In the genomic region with DNA sequence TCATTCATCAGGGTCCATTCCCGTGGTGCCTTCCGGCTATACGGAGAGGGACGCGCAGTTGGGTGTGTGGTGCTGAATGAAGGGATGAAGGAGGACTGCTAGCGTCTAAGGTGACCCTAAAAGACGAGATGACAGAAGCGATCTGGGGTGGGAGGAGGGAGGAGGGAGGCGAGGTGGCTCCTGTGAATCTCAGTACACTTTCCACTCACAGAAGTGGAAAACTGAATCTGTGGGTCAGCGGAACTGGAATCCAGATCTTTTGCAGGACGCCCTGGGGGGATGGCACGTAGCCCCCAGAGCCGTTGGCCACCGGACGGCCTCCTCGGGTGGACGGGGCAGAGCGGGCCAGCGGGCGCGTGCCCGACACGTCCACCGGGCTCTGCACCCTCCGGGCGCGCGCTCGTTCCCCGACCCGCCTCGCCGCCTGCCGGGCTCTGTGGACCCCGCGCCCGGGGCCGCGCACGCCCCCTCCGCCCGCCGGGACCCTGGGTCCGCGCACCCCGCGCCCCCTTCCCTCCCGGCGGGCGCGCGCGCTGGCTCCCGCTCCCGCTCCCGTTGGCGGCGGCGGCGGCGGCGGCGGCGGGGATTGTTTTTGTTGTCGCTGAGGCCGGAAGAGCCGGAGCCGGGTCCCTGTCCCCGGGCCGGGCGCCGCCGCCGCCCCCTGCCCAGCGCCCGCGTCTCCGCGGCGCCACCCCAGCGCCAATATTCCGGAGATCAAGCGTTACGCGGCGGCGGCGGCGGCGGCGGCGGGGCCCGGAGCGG, we compare ENCODE assay signal across 8 cellular contexts. TPM values are rescaled to one million over a fixed set of nuclear protein-coding genes. Genes with fewer than 3 reads are reported as not detected.
DNase-seq lines count a peak whose midpoint lies in the region; ATAC-seq and TF ChIP-seq lines count a peak whose summit lies in the region.

A gene (plus strand): TSS at position 403 of the 762 bp plus-strand sequence. CDS start 401 bp downstream, outside the sequence.

- DNase-seq in AG20443 (ENCODE audit: low spot score) (peak; percentile 88), NCI-H345 (lab: John Stamatoyannopoulos, UW) (peak; percentile 59), esophagus squamous epithelium (lab: John Stamatoyannopoulos, UW) (no peak), midbrain (lab: John Stamatoyannopoulos, UW) (peak; percentile 63)
- DNase-seq in activated T-cell treated with anti-CD3 and anti-CD28 coated beads, Interleukin-2, amount 50 U/mL, for 72 hours, result peak; percentile 40 to 63

- H3K27ac ChIP-seq in esophagus squamous epithelium, result peak within 1 kb of the TSS; percentile 89 to 95 (median 91)

- ATAC-seq in GM21381 (IDR thresholded peaks at IDR 0.05; ENCODE audit: unreplicated experiment) (peak; percentile 52), HG03521 (IDR thresholded peaks at IDR 0.05; ENCODE audit: unreplicated experiment) (no peak)
- peak; percentile 69 to 71 for ATAC-seq in activated T-cell treated with anti-CD3 and anti-CD28 coated beads, Interleukin-2, amount 50 U/mL, for 72 hours (replicated peaks in 1 of 2)

- no peaks in the 10 kb centered on the region for H3K36me3 ChIP-seq in esophagus squamous epithelium

- H3K27me3 ChIP-seq in esophagus squamous epithelium, result no peaks in the 10 kb centered on the region

- H3K9me3 ChIP-seq in esophagus squamous epithelium, result no peaks in the 10 kb centered on the region

- H3K4me1 Mint-ChIP-seq in activated T-cell treated with anti-CD3 and anti-CD28 coated beads, Interleukin-2, amount 50 U/mL, for 72 hours (ENCODE audit: low read depth), result peaks cover 24% of the 10 kb centered on the region
- peaks cover 28% of the 10 kb centered on the region for H3K4me1 Mint-ChIP-seq in stimulated activated naive CD8-positive, alpha-beta T cell treated with anti-CD3 and anti-CD28 coated beads, Interleukin-15, Interleukin-2, amounts not matched to agents 100 ng/mL and 50 ng/mL, for 24 hours (ENCODE audit: low read depth)

- no peaks in the 10 kb centered on the region for H3K27me3 Mint-ChIP-seq in activated T-cell treated with anti-CD3 and anti-CD28 coated beads, Interleukin-2, amount 50 U/mL, for 72 hours (ENCODE audit: low read depth)
- no peaks in the 10 kb centered on the region for H3K27me3 Mint-ChIP-seq in stimulated activated naive CD8-positive, alpha-beta T cell treated with anti-CD3 and anti-CD28 coated beads, Interleukin-15, Interleukin-2, amounts not matched to agents 100 ng/mL and 50 ng/mL, for 24 hours

- peak within 1 kb of the TSS; percentile 87 to 91 for H3K4me3 Mint-ChIP-seq in activated T-cell treated with anti-CD3 and anti-CD28 coated beads, Interleukin-2, amount 50 U/mL, for 72 hours
- peak within 1 kb of the TSS; percentile 91 for H3K4me3 Mint-ChIP-seq in stimulated activated naive CD8-positive, alpha-beta T cell treated with anti-CD3 and anti-CD28 coated beads, Interleukin-15, Interleukin-2, amounts not matched to agents 100 ng/mL and 50 ng/mL, for 24 hours

- peak in 1 of 6 experiments; percentile 6 for TF ChIP-seq CTCF in esophagus squamous epithelium (IDR thresholded peaks at IDR 0.05)

- peaks cover 2% of the 10 kb centered on the region in 2 donors for H3K36me3 Mint-ChIP-seq in activated T-cell treated with anti-CD3 and anti-CD28 coated beads, Interleukin-2, amount 50 U/mL, for 72 hours (ENCODE audit: insufficient read depth in 2 of 2)
- H3K36me3 Mint-ChIP-seq in stimulated activated naive CD8-positive, alpha-beta T cell treated with anti-CD3 and anti-CD28 coated beads, Interleukin-15, Interleukin-2, amounts not matched to agents 100 ng/mL and 50 ng/mL, for 24 hours (ENCODE audit: low read depth), result no peaks in the 10 kb centered on the region

- intact Hi-C loops in esophagus squamous epithelium (cut with DNase I), result no loop called here

- H3K4me3 ChIP-seq in esophagus squamous epithelium, result peak within 1 kb of the TSS; percentile 64 to 94 (median 81)

- no peak for TF ChIP-seq POLR2A in esophagus squamous epithelium (IDR thresholded peaks at IDR 0.05)

- H3K27ac Mint-ChIP-seq in activated T-cell treated with anti-CD3 and anti-CD28 coated beads, Interleukin-2, amount 50 U/mL, for 72 hours, result peak within 1 kb of the TSS; percentile 72
- peak within 1 kb of the TSS; percentile 86 for H3K27ac Mint-ChIP-seq in stimulated activated naive CD8-positive, alpha-beta T cell treated with anti-CD3 and anti-CD28 coated beads, Interleukin-15, Interleukin-2, amounts not matched to agents 100 ng/mL and 50 ng/mL, for 24 hours

- WGBS in esophagus squamous epithelium, 2 donors, result 1 to 5% methylated on average over 4 to 11 of the region's 94 CpGs

- no peaks in the 10 kb centered on the region for H3K9me3 Mint-ChIP-seq in activated T-cell treated with anti-CD3 and anti-CD28 coated beads, Interleukin-2, amount 50 U/mL, for 72 hours
- no peaks in the 10 kb centered on the region for H3K9me3 Mint-ChIP-seq in stimulated activated naive CD8-positive, alpha-beta T cell treated with anti-CD3 and anti-CD28 coated beads, Interleukin-15, Interleukin-2, amounts not matched to agents 100 ng/mL and 50 ng/mL, for 24 hours

- peaks cover 21 to 39% (median 26%) of the 10 kb centered on the region in 3 donors for H3K4me1 ChIP-seq in esophagus squamous epithelium

RNA-seq across cellular contexts. Expression of the gene that starts here (rescaled TPM):
- 10 to 100 TPM; 10.9 to 13.6 TPM for total RNA-seq in activated T-cell treated with anti-CD3 and anti-CD28 coated beads, Interleukin-2, amount 50 U/mL, for 72 hours
- total RNA-seq in esophagus squamous epithelium, result 10 to 100 TPM in 1 of 4 donors, 1 to 10 TPM in 3; 4.6 to 18.1 (median 7.5) TPM
